In the genomic region with DNA sequence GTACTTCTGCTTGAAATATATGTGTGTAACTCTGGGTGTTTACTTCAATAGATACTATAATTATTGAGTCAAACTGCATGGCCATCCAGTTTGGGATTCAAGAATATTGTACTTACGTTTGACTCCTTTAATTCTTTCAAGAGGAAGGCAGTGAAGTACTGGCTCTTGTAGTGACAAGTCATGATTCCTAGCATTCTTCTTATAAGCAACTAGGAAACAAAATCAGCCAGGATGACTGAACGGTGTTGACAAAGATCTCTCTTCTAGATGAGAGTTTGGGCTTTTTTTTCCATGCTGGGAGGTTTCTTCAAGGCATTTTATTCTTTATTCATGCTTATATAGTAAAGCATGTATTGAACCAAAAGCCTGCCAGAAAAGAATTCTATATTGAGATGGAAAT, we compare ENCODE assay signal across 28 cellular contexts. TPM values are rescaled to one million over a fixed set of nuclear protein-coding genes. Genes with fewer than 3 reads are reported as not detected.
DNase-seq lines count a peak whose midpoint lies in the region; ATAC-seq and TF ChIP-seq lines count a peak whose summit lies in the region.
"Had no signal": no experiment of that assay in that cellular context is flagged by ENCODE, and none has a peak within 500 bp of the region (broad histone marks: within the 10 kb centered on the region; RNA-seq: fewer than 3 reads in every experiment).

No MANE protein-coding gene starts in this region.

- H3K9me3 Mint-ChIP-seq in brain: peaks cover 0 to 2% (median 0%) of the 10 kb centered on the region in 5 experiments

- DNase-seq in EH (ENCODE audit: low read depth) (peak; percentile 25), fibroblast of pulmonary artery (ENCODE audit: low read depth) (peak; percentile 6), DMS79 treated with DMSO at 0.1 percent for 48 hours (lab: John Stamatoyannopoulos, UW) (no peak), ovary (no peak), SJCRH30 (no peak)
- DNase-seq: ACHN; activated CD4-positive, alpha-beta T cell treated with anti-CD3 and anti-CD28 coated beads for 1 hour; activated CD8-positive, alpha-beta T cell treated with anti-CD3 and anti-CD28 coated beads, Interleukin-2, amount 10 ng/mL, durations not matched to agents 7 days and 5 days; activated effector memory CD4-positive, alpha-beta T cell treated with anti-CD3 and anti-CD28 coated beads, Interleukin-2, amount 50 U/mL, for 16 hours; activated T-cell treated with anti-CD3 and anti-CD28 coated beads for 4 hours; Calu3; EL; gastrocnemius medialis; HCEC 1CT; kidney; lower lobe of right lung; NCI-H187; NCI-H526 treated with DMSO at 0.1 percent for 48 hours; nucleus accumbens had no signal

- peaks cover 31% of the 10 kb centered on the region for H3K4me1 Mint-ChIP-seq in brain

- H3K27ac ChIP-seq in ovary: no peak overlapping the region
- no peak overlapping the region for H3K27ac ChIP-seq in SJCRH30
- H3K27ac ChIP-seq: BLaER1 treated with 17β-estradiol and CSF1 and Interleukin-3, amounts not matched to agents 10 nM and 100 nM; gastrocnemius medialis; lower lobe of right lung; SJSA1 had no signal

- no peak for TF ChIP-seq EP300 in ovary (IDR thresholded peaks at IDR 0.05)

- H3K27me3 Mint-ChIP-seq in brain: no peaks in the 10 kb centered on the region

- H3K4me3 ChIP-seq in fibroblast of pulmonary artery (replicated peaks; ENCODE audit: low read depth, low read length): no peak overlapping the region
- no peak overlapping the region for H3K4me3 ChIP-seq in neuron (ENCODE audit: low read length)
- no peak overlapping the region for H3K4me3 ChIP-seq in ovary
- no peak overlapping the region for H3K4me3 ChIP-seq in SJCRH30
- H3K4me3 ChIP-seq: BLaER1 treated with 17β-estradiol and CSF1 and Interleukin-3, amounts not matched to agents 10 nM and 100 nM; gastrocnemius medialis; lower lobe of right lung; SJSA1 had no signal

- H3K36me3 Mint-ChIP-seq in brain: peaks cover 44% of the 10 kb centered on the region

- no peak overlapping the region for H3K4me3 Mint-ChIP-seq in brain
- H3K4me3 Mint-ChIP-seq: activated CD8-positive, alpha-beta T cell treated with anti-CD3 and anti-CD28 coated beads, Interleukin-2, amount 10 ng/mL, durations not matched to agents 7 days and 5 days had no signal

- no peak for ATAC-seq in HG02610 (IDR thresholded peaks at IDR 0.05; ENCODE audit: unreplicated experiment)
- ATAC-seq: activated CD8-positive, alpha-beta T cell treated with anti-CD3 and anti-CD28 coated beads, Interleukin-2, amount 10 ng/mL, durations not matched to agents 7 days and 5 days; gastrocnemius medialis had no signal

- H3K27ac Mint-ChIP-seq in brain: peak overlapping the region in 3 of 5 experiments; percentile 39 to 77 (median 57)
- H3K27ac Mint-ChIP-seq: activated CD8-positive, alpha-beta T cell treated with anti-CD3 and anti-CD28 coated beads, Interleukin-2, amount 10 ng/mL, durations not matched to agents 7 days and 5 days had no signal

- H3K36me3 ChIP-seq in neuron (ENCODE audit: insufficient read depth, low read length) (peaks cover 28% of the 10 kb centered on the region), ovary (no peaks in the 10 kb centered on the region), SJCRH30 (0 out of 2 replicates have a peak, but pooled peaks cover 2% of the 10 kb centered on the region)

- TF ChIP-seq CTCF in brain (conservative IDR thresholded peaks at IDR 0.05): no peak
- no peak for TF ChIP-seq CTCF in fibroblast of pulmonary artery (IDR thresholded peaks at IDR 0.05; ENCODE audit: low read length, missing control alignments)
- no peak for TF ChIP-seq CTCF in ovary (IDR thresholded peaks at IDR 0.05)

- H3K4me1 ChIP-seq in neuron (ENCODE audit: insufficient read depth, low read length) (peaks cover 25% of the 10 kb centered on the region), ovary (ENCODE audit: insufficient read depth) (no peaks in the 10 kb centered on the region), SJCRH30 (no peaks in the 10 kb centered on the region)
- H3K4me1 ChIP-seq: BLaER1 treated with 17β-estradiol and CSF1 and Interleukin-3, amounts not matched to agents 10 nM and 100 nM; lower lobe of right lung had no signal

- H3K27me3 ChIP-seq in neuron (ENCODE audit: insufficient read depth, low read length) (no peaks in the 10 kb centered on the region), ovary (no peaks in the 10 kb centered on the region), SJCRH30 (no peaks in the 10 kb centered on the region)
- H3K27me3 ChIP-seq: BLaER1 treated with 17β-estradiol and CSF1 and Interleukin-3, amounts not matched to agents 10 nM and 100 nM; gastrocnemius medialis; SJSA1 had no signal

- H3K9me3 ChIP-seq in neuron (ENCODE audit: low read length): peaks cover 5% of the 10 kb centered on the region
- no peaks in the 10 kb centered on the region for H3K9me3 ChIP-seq in ovary
- no peaks in the 10 kb centered on the region for H3K9me3 ChIP-seq in SJCRH30 (replicated peaks)
- H3K9me3 ChIP-seq: gastrocnemius medialis, lower lobe of right lung, SJSA1 had no signal

- H2AFZ ChIP-seq in neuron (ENCODE audit: low read depth, low read length): peak overlapping the region; percentile 58

- intact Hi-C loops in ovary (cut with DNase I): no loop called here

- WGBS in ovary, 3 donors: 64 to 77% (median 73%) methylated on average over 2 of the region's 2 CpGs

- TF ChIP-seq POLR2A in ovary (IDR thresholded peaks at IDR 0.05): no peak

RNA-seq across cellular contexts. Expression of gene CLEC20A, which starts 58.3 kb away (rescaled TPM):
- polyA plus RNA-seq in brain (ENCODE audit: insufficient read depth, low read depth, low replicate concordance) (not detected), ovary (not detected)
- total RNA-seq in ovary: not detected
- total RNA-seq in SJCRH30 (2014; rRNA removed; shearing (Covaris generic)): not detected in 2 replicates
- total RNA-seq: activated CD8-positive, alpha-beta T cell treated with anti-CD3 and anti-CD28 coated beads, Interleukin-2, amount 10 ng/mL, durations not matched to agents 7 days and 5 days; Calu3; cardiac septum; gastrocnemius medialis; LHCN-M2; lower lobe of right lung; SJSA1; T-helper 1 cell treated with Interleukin-12 subunit alpha and Interleukin-12 subunit beta and Interleukin-4 antibody, amounts not matched to agents 30 ng/mL and 1 ng/mL, for 36 hours; temporal lobe had no signal

Comparison
In these comparisons a context has a peak if more than half of its experiments do, and no peak if none do; other contexts are left out.
1. DNase-seq: peak in EH (single experiment) and fibroblast of pulmonary artery (single experiment); none in DMS79 treated with DMSO at 0.1 percent for 48 hours (single experiment), ovary (0 of 5) and SJCRH30 (0 of 2).